In the genomic region with DNA sequence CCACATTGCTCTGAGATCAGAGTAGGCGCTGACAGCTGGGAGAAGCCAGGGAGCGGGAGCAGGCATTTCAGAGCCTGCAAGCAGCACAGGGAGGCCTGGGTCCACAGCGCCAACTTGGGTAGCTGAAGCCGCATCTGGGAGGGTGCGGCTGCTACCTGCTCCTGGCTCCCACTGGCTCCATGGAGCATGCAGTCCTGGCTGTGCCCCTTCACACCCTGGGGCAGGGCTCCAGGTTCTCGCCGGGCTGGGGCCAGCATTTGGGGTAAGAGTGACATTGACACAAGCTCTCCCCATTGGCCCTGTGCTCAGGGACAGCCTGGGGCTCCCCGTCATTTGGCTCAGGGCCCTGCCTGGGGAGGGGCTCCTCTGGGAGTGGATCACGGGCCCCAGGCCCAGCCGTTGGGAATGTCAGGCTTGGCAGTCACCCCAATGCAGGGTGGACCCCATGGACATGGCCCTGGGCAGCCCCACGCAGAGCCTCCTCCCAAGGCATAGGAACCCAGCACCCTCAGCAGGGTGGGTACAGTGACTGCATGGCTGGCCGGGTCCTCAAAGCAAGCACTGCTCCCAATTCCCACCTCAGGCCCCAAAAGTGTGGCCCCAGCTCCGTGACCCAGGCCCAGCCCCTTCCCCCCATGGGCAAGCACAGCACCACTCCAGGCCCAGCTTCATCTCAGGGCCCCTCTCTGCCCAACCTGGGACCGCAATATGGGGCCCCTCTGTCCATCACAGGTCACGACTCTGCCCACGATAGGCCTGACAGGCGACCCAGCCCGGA, we compare ENCODE assay signal across 21 cellular contexts.
DNase-seq lines count a peak whose midpoint lies in the region; ATAC-seq and TF ChIP-seq lines count a peak whose summit lies in the region.
"Had no signal": no experiment of that assay in that cellular context is flagged by ENCODE, and none has a peak within 500 bp of the region (broad histone marks: within the 10 kb centered on the region; RNA-seq: fewer than 3 reads in every experiment).

No MANE protein-coding gene starts in this region.

- 100% methylated on average over 2 to 3 of the region's 18 CpGs for WGBS in gastroesophageal sphincter (ENCODE audit: low coverage in 1 of 2), 2 donors
- WGBS in mesenchymal stem cell, result 95% methylated on average over 18 of the region's 18 CpGs
- 91 to 96% (median 96%) methylated on average over 11 to 18 of the region's 18 CpGs for WGBS in spleen, 5 donors

- H2AFZ ChIP-seq in mesenchymal stem cell (ENCODE audit: low read depth, low read length) (no peak overlapping the region), OCI-LY7 (ENCODE audit: low read length) (no peak overlapping the region)
- H2AFZ ChIP-seq: GM23338 had no signal

- peak overlapping the region in 1 of 2 experiments; percentile 55 for H3K14ac ChIP-seq in mesenchymal stem cell (ENCODE audit: low read length in 2 of 2)

- no peak overlapping the region for H3K18ac ChIP-seq in mesenchymal stem cell (ENCODE audit: low read depth in 1 of 2, low read length in 2 of 2)

- H2BK120ac ChIP-seq in mesenchymal stem cell (ENCODE audit: low read depth, low read length), result no peak overlapping the region

- ATAC-seq in gastroesophageal sphincter (peak; percentile 25), HG03469 (IDR thresholded peaks at IDR 0.05; ENCODE audit: unreplicated experiment) (no peak), HG02870 (IDR thresholded peaks at IDR 0.05; ENCODE audit: unreplicated experiment) (no peak)
- ATAC-seq: GM23338 had no signal

- POLR2A ChIA-PET in OCI-LY7 (lab: Charles Lee), result interaction anchor here (1.0 kb wide), 2 partner anchors 27 to 40 kb away, joined by 3 to 4 read pairs; no protein-coding TSS in a partner anchor

- H3K23ac ChIP-seq in mesenchymal stem cell (ENCODE audit: low read length in 2 of 2), result no peak overlapping the region

- no peaks in the 10 kb centered on the region for H3K4me1 ChIP-seq in gastroesophageal sphincter
- peaks cover 12% of the 10 kb centered on the region for H3K4me1 ChIP-seq in mesenchymal stem cell (ENCODE audit: control insufficient read depth, insufficient read depth, low read depth, low read length)
- H3K4me1 ChIP-seq in spleen, result no peaks in the 10 kb centered on the region
- no peaks in the 10 kb centered on the region for H3K4me1 ChIP-seq in OCI-LY7 (ENCODE audit: insufficient read depth, low read length, poor library complexity, severe bottlenecking)
- H3K4me1 ChIP-seq: BLaER1 treated with 17β-estradiol and CSF1 and Interleukin-3, amounts not matched to agents 10 nM and 100 nM had no signal

- H3K27ac ChIP-seq in gastroesophageal sphincter (no peak overlapping the region), mesenchymal stem cell (ENCODE audit: low read length, poor library complexity, severe bottlenecking) (no peak overlapping the region), spleen (no peak overlapping the region), OCI-LY7 (ENCODE audit: low read depth, low read length, poor library complexity, severe bottlenecking) (no peak overlapping the region)
- H3K27ac ChIP-seq: 22Rv1; BLaER1 treated with 17β-estradiol and CSF1 and Interleukin-3, amounts not matched to agents 10 nM and 100 nM had no signal

- H2BK5ac ChIP-seq in mesenchymal stem cell (ENCODE audit: low read depth, low read length, poor library complexity, severe bottlenecking), result no peak overlapping the region

- H3K9ac ChIP-seq in mesenchymal stem cell (ENCODE audit: low read length), result no peak overlapping the region
- H3K9ac ChIP-seq: BLaER1 treated with 17β-estradiol and CSF1 and Interleukin-3, amounts not matched to agents 10 nM and 100 nM had no signal

- no peaks in the 10 kb centered on the region for H3K9me3 ChIP-seq in gastroesophageal sphincter
- no peaks in the 10 kb centered on the region for H3K9me3 ChIP-seq in mesenchymal stem cell (ENCODE audit: control insufficient read depth, low read length)
- H3K9me3 ChIP-seq in spleen, result no peaks in the 10 kb centered on the region
- peaks cover 5% of the 10 kb centered on the region; the same call in 1 of the 2 replicates for H3K9me3 ChIP-seq in OCI-LY7 (ENCODE audit: low read length)

- H4K91ac ChIP-seq in mesenchymal stem cell (ENCODE audit: low read length), result no peak overlapping the region

- H3K79me2 ChIP-seq in OCI-LY7 (ENCODE audit: insufficient read depth, low read depth, low read length), result no peaks in the 10 kb centered on the region

- H4K8ac ChIP-seq in mesenchymal stem cell (ENCODE audit: low read length), result no peak overlapping the region

- H2BK15ac ChIP-seq in mesenchymal stem cell (ENCODE audit: low read depth, poor library complexity, severe bottlenecking), result peak overlapping the region; percentile 15

- no peak overlapping the region for H2BK12ac ChIP-seq in mesenchymal stem cell (ENCODE audit: low read length in 2 of 2)

- H3K4me2 ChIP-seq in mesenchymal stem cell (ENCODE audit: low read length, poor library complexity, severe bottlenecking) (no peak overlapping the region), OCI-LY7 (ENCODE audit: low read length) (no peak overlapping the region)
- H3K4me2 ChIP-seq: BLaER1 treated with 17β-estradiol and CSF1 and Interleukin-3, amounts not matched to agents 10 nM and 100 nM; GM23338 had no signal

- peaks cover 0 to 19% of the 10 kb centered on the region in 2 donors for H3K36me3 ChIP-seq in gastroesophageal sphincter
- H3K36me3 ChIP-seq in mesenchymal stem cell (ENCODE audit: control insufficient read depth in 1 of 2, insufficient read depth in 2 of 2, low read depth in 1 of 2, low read length in 2 of 2), result peaks cover 6 to 9% of the 10 kb centered on the region in 2 experiments
- H3K36me3 ChIP-seq in spleen, result no peaks in the 10 kb centered on the region
- no peaks in the 10 kb centered on the region for H3K36me3 ChIP-seq in OCI-LY7 (ENCODE audit: insufficient read depth, low read length)
- H3K36me3 ChIP-seq: BLaER1 treated with 17β-estradiol and CSF1 and Interleukin-3, amounts not matched to agents 10 nM and 100 nM had no signal

- TF ChIP-seq CTCF in gastroesophageal sphincter (IDR thresholded peaks at IDR 0.05), result no peak
- no peak for TF ChIP-seq CTCF in spleen (IDR thresholded peaks at IDR 0.05 in 8 of 11, conservative IDR thresholded peaks at IDR 0.05 in 3 of 11)
- TF ChIP-seq CTCF in OCI-LY7 (conservative IDR thresholded peaks at IDR 0.05; ENCODE audit: low read length), result no peak

- TF ChIP-seq POLR2A in gastroesophageal sphincter (IDR thresholded peaks at IDR 0.05) (no peak), spleen (IDR thresholded peaks at IDR 0.05) (no peak)

- BruUV-seq in OCI-LY7 (replicated peaks; lab: Mats Ljungman, UMichigan), result no TSS peak

- peak overlapping the region in 1 of 2 experiments; percentile 39 for H3K4ac ChIP-seq in mesenchymal stem cell (ENCODE audit: low read depth in 1 of 2, low read length in 2 of 2)

- H3K27me3 ChIP-seq in gastroesophageal sphincter (no peaks in the 10 kb centered on the region), mesenchymal stem cell (ENCODE audit: control insufficient read depth in 1 of 2, insufficient read depth in 1 of 2, low read length in 2 of 2) (no peaks in the 10 kb centered on the region), spleen (replicated peaks in 1 of 7) (no peaks in the 10 kb centered on the region)
- H3K27me3 ChIP-seq: BLaER1 treated with 17β-estradiol and CSF1 and Interleukin-3, amounts not matched to agents 10 nM and 100 nM had no signal

- no peaks in the 10 kb centered on the region for H3K9me2 ChIP-seq in OCI-LY7 (ENCODE audit: insufficient read depth, low read length)

- peaks cover 18% of the 10 kb centered on the region for H3K79me1 ChIP-seq in mesenchymal stem cell (replicated peaks; ENCODE audit: low read length, poor library complexity, severe bottlenecking)

- H4K20me1 ChIP-seq in OCI-LY7 (ENCODE audit: insufficient read depth, low read length), result no peaks in the 10 kb centered on the region
- H4K20me1 ChIP-seq: BLaER1 treated with 17β-estradiol and CSF1 and Interleukin-3, amounts not matched to agents 10 nM and 100 nM had no signal

- intact Hi-C loops in spleen (cut with DNase I; ENCODE audit: low total_unique reads) (no loop called here), OCI-LY7 (cut with micrococcal nuclease; ENCODE audit: unreplicated experiment) (no loop called here)

- H3K4me3 ChIP-seq in gastroesophageal sphincter (no peak overlapping the region), mesenchymal stem cell (ENCODE audit: insufficient read depth in 1 of 2, low read depth in 1 of 2, low read length in 2 of 2) (no peak overlapping the region), spleen (no peak overlapping the region), OCI-LY7 (ENCODE audit: low read depth, low read length, poor library complexity, severe bottlenecking) (no peak overlapping the region)
- H3K4me3 ChIP-seq: BLaER1 treated with 17β-estradiol and CSF1 and Interleukin-3, amounts not matched to agents 10 nM and 100 nM; GM23338 had no signal

- DNase-seq in activated gamma-delta T cell (lab: John Stamatoyannopoulos, UW), result peak; percentile 4
- DNase-seq in activated gamma-delta T cell treated with Interleukin-2 at 50 U/mL for 16 hours, result no peak
- no peak for DNase-seq in mesenchymal stem cell
- peak; percentile 66 for DNase-seq in spleen
- no peak for DNase-seq in OCI-LY7 (ENCODE audit: low spot score)
- DNase-seq: ACHN, Calu3, DMS153, MV-4-11, NCI-H1105 treated with DMSO at 0.1 percent for 48 hours, NCI-H1694, NCI-H2081 treated with DMSO at 0.1 percent for 48 hours, NCI-H446 treated with DMSO at 0.1 percent for 48 hours, NCI-H526 treated with DMSO at 0.1 percent for 48 hours, SHP77 had no signal

- H2AK5ac ChIP-seq in mesenchymal stem cell (ENCODE audit: low read length, severe bottlenecking), result peak overlapping the region; percentile 30

- TF ChIP-seq EP300 in gastroesophageal sphincter (IDR thresholded peaks at IDR 0.05), result no peak

- CTCF ChIA-PET in OCI-LY7 (lab: Charles Lee; ENCODE audit: unreplicated experiment), result no interaction called here

Comparison
In these comparisons a context has a peak if more than half of its experiments do, and no peak if none do; other contexts are left out.
1. DNase-seq: peak in activated gamma-delta T cell (single experiment) and spleen (single experiment); none in activated gamma-delta T cell treated with Interleukin-2 at 50 U/mL for 16 hours (single experiment), mesenchymal stem cell (single experiment) and OCI-LY7 (single experiment).